ENCODE assay signal across 12 cellular contexts in the genomic region with DNA sequence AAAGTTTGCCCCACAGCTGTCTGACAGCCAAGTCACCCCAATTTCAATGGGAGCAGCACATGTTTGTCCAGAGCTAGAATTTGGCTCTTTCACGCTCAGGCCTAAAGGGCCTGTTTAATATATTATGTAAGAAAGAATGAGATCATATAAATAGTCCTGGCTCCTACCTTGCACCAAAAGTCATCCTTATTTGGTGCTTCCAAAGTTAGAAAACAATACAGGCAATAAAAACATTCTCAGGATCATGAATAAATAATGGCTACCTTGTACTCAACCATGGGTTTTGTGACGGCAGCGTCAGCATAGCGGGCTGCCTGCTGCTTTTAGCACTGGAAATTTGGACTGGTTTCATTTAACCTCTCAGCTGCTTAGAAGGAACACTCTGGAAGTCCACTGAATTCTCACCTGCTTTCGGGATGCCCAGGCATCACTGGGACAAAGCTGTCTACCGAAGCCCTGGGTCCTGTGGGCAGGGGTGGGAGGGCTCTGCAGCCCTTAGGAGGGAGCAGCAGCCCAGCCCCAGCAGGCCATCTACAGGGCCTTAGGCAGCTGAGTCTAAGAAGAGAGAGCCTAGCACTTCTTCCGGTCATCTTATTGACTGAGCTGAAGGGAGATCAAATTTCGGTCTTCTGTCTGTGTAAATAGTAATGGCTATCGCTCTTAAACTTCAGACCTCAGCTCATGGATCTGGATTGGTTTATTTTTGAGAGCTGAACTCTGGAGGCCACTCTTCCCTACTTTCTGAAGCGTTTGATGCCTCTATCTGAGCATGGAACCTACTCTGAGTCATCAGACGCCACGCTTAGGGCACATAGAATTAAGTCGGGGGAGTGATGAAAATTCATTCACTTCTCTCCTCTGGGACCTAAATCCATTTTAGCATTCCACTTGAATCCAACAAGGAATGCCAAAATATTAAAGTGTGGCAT.
DNase-seq lines count a peak whose midpoint lies in the region; ATAC-seq lines count a peak whose summit lies in the region.
"Had no signal": no experiment of that assay in that cellular context is flagged by ENCODE, and none has a peak within 500 bp of the region (broad histone marks: within the 10 kb centered on the region; RNA-seq: fewer than 3 reads in every experiment).

No MANE protein-coding gene starts in this region.

- H3K27ac ChIP-seq in HUES6 (ENCODE audit: low read depth, low read length) = 0 out of 2 replicates have a peak overlapping the region, but pooled peaks have one; percentile 19
- H3K27ac ChIP-seq in skeletal muscle tissue (ENCODE audit: low read depth, low read length) = peak overlapping the region; percentile 79
- no peak overlapping the region for H3K27ac ChIP-seq in CD4-positive, alpha-beta memory T cell (ENCODE audit: low read depth, low read length)

- no peaks in the 10 kb centered on the region for H3K36me3 Mint-ChIP-seq in CD4-positive, alpha-beta memory T cell
- H3K36me3 Mint-ChIP-seq in activated naive CD4-positive, alpha-beta T cell treated with anti-CD3 and anti-CD28 coated beads, Interleukin-2, amount 10 ng/mL, durations not matched to agents 7 days and 5 days = no peaks in the 10 kb centered on the region
- H3K36me3 Mint-ChIP-seq in T-cell = no peaks in the 10 kb centered on the region
- H3K36me3 Mint-ChIP-seq: CD4-positive, CD25-positive, alpha-beta regulatory T cell had no signal

- no peak overlapping the region for H3K27ac Mint-ChIP-seq in CD4-positive, alpha-beta memory T cell
- no peak overlapping the region for H3K27ac Mint-ChIP-seq in activated naive CD4-positive, alpha-beta T cell treated with anti-CD3 and anti-CD28 coated beads, Interleukin-2, amount 10 ng/mL, durations not matched to agents 7 days and 5 days
- H3K27ac Mint-ChIP-seq in T-cell = no peak overlapping the region
- H3K27ac Mint-ChIP-seq: CD4-positive, CD25-positive, alpha-beta regulatory T cell had no signal

- no peaks in the 10 kb centered on the region for H3K9me3 Mint-ChIP-seq in CD4-positive, alpha-beta memory T cell
- H3K9me3 Mint-ChIP-seq in activated naive CD4-positive, alpha-beta T cell treated with anti-CD3 and anti-CD28 coated beads, Interleukin-2, amount 10 ng/mL, durations not matched to agents 7 days and 5 days = no peaks in the 10 kb centered on the region
- H3K9me3 Mint-ChIP-seq in T-cell = no peaks in the 10 kb centered on the region
- H3K9me3 Mint-ChIP-seq: CD4-positive, CD25-positive, alpha-beta regulatory T cell had no signal

- H3K9me3 ChIP-seq in HUES6 (ENCODE audit: control insufficient read depth, insufficient read depth, low read depth, low read length) (no peaks in the 10 kb centered on the region), skeletal muscle tissue (ENCODE audit: control insufficient read depth in 3 of 3, low read length in 3 of 3) (no peaks in the 10 kb centered on the region)
- H3K9me3 ChIP-seq in CD4-positive, alpha-beta memory T cell (ENCODE audit: control insufficient read depth in 1 of 2, low read length in 2 of 2) = no peaks in the 10 kb centered on the region

- H3K4me1 Mint-ChIP-seq in CD4-positive, alpha-beta memory T cell = peaks cover 16 to 22% (median 20%) of the 10 kb centered on the region in 4 donors
- H3K4me1 Mint-ChIP-seq in activated naive CD4-positive, alpha-beta T cell treated with anti-CD3 and anti-CD28 coated beads, Interleukin-2, amount 10 ng/mL, durations not matched to agents 7 days and 5 days = peaks cover 33% of the 10 kb centered on the region
- peaks cover 6 to 16% (median 13%) of the 10 kb centered on the region in 3 donors for H3K4me1 Mint-ChIP-seq in T-cell

- H3K4me3 ChIP-seq in HUES6 (ENCODE audit: low read depth, low read length) (no peak overlapping the region), skeletal muscle tissue (ENCODE audit: low read length in 3 of 3) (peak overlapping the region in 2 of 3 donors; percentile 17 to 37)
- no peak overlapping the region for H3K4me3 ChIP-seq in CD4-positive, alpha-beta memory T cell (ENCODE audit: low read length in 2 of 2)

- H3K36me3 ChIP-seq in HUES6 (ENCODE audit: control insufficient read depth, insufficient read depth, low read length) (no peaks in the 10 kb centered on the region), skeletal muscle tissue (ENCODE audit: control insufficient read depth in 3 of 3, insufficient read depth in 3 of 3, low read length in 3 of 3) (no peaks in the 10 kb centered on the region)
- H3K36me3 ChIP-seq in CD4-positive, alpha-beta memory T cell (ENCODE audit: insufficient read depth, low read length) = no peaks in the 10 kb centered on the region

- CTCF ChIA-PET in CD4-positive, alpha-beta memory T cell (lab: Charles Lee; ENCODE audit: partially characterized antibody) = interaction anchor here (0.6 kb wide), 1 partner anchor 18 kb away, joined by 3 read pairs; no protein-coding TSS in a partner anchor
- CTCF ChIA-PET in activated naive CD4-positive, alpha-beta T cell treated with anti-CD3 and anti-CD28 coated beads, Interleukin-2, amount 10 ng/mL, durations not matched to agents 7 days and 5 days (lab: Charles Lee) = interaction anchor here (2.7 kb wide), 1 partner anchor 12 kb away, joined by 7 read pairs; no protein-coding TSS in a partner anchor
- CTCF ChIA-PET in T-cell (lab: Charles Lee) = no interaction called here

- DNase-seq in cerebellar cortex (ENCODE audit: low spot score) = peak; percentile 57
- DNase-seq in iPS-NIHi11 (ENCODE audit: low spot score) = peak; percentile 27
- DNase-seq in CD4-positive, alpha-beta memory T cell = no peak
- no peak for DNase-seq in activated naive CD4-positive, alpha-beta T cell treated with anti-CD3 and anti-CD28 coated beads, Interleukin-2, amount 10 ng/mL, durations not matched to agents 7 days and 5 days
- DNase-seq in T-cell = no peak
- DNase-seq: NCI-H2227 treated with DMSO at 0.1 percent for 48 hours; stimulated activated CD4-positive, alpha-beta T cell treated with anti-CD3 and anti-CD28 coated beads, Interleukin-2, amount 100 ng/mL, for 24 hours; SW 1271 had no signal

- POLR2A ChIA-PET in CD4-positive, alpha-beta memory T cell (lab: Charles Lee; ENCODE audit: partially characterized antibody) = no interaction called here
- POLR2A ChIA-PET in T-cell (lab: Charles Lee) = no interaction called here

- H3K27me3 Mint-ChIP-seq in CD4-positive, alpha-beta memory T cell = peaks cover 1 to 2% of the 10 kb centered on the region in 2 donors
- H3K27me3 Mint-ChIP-seq in activated naive CD4-positive, alpha-beta T cell treated with anti-CD3 and anti-CD28 coated beads, Interleukin-2, amount 10 ng/mL, durations not matched to agents 7 days and 5 days = peaks cover 13% of the 10 kb centered on the region
- peaks cover 3 to 6% of the 10 kb centered on the region in 2 donors for H3K27me3 Mint-ChIP-seq in T-cell

- H3K4me1 ChIP-seq in HUES6 (ENCODE audit: control insufficient read depth, insufficient read depth, low read length) = peaks cover 74% of the 10 kb centered on the region
- H3K4me1 ChIP-seq in skeletal muscle tissue (ENCODE audit: control insufficient read depth in 3 of 3, insufficient read depth in 3 of 3, low read length in 3 of 3) = peaks cover 80 to 90% (median 86%) of the 10 kb centered on the region in 3 donors
- H3K4me1 ChIP-seq in CD4-positive, alpha-beta memory T cell (ENCODE audit: insufficient read depth, low read length) = peaks cover 17% of the 10 kb centered on the region

- intact Hi-C loops in CD4-positive, alpha-beta memory T cell (cut with micrococcal nuclease) = no loop called here

- H3K9ac ChIP-seq in HUES6 (ENCODE audit: low read length) (no peak overlapping the region), skeletal muscle tissue (ENCODE audit: low read depth in 1 of 3, low read length in 3 of 3) (peak overlapping the region; percentile 8 to 64 (median 36))

- ATAC-seq in GM18517 (IDR thresholded peaks at IDR 0.05; ENCODE audit: unreplicated experiment) (no peak), T-cell (replicated peaks in 1 of 4) (no peak)

- H3K4me3 Mint-ChIP-seq in CD4-positive, alpha-beta memory T cell = no peak overlapping the region
- no peak overlapping the region for H3K4me3 Mint-ChIP-seq in activated naive CD4-positive, alpha-beta T cell treated with anti-CD3 and anti-CD28 coated beads, Interleukin-2, amount 10 ng/mL, durations not matched to agents 7 days and 5 days
- H3K4me3 Mint-ChIP-seq in T-cell = no peak overlapping the region
- H3K4me3 Mint-ChIP-seq: CD4-positive, CD25-positive, alpha-beta regulatory T cell had no signal

- H3K27me3 ChIP-seq in HUES6 (ENCODE audit: control insufficient read depth, insufficient read depth, low read length) (no peaks in the 10 kb centered on the region), skeletal muscle tissue (ENCODE audit: control insufficient read depth in 3 of 3, insufficient read depth in 3 of 3, low read length in 3 of 3) (no peaks in the 10 kb centered on the region)
- H3K27me3 ChIP-seq in CD4-positive, alpha-beta memory T cell (ENCODE audit: insufficient read depth, low read length) = no peaks in the 10 kb centered on the region

Comparison
In these comparisons a context has a peak if more than half of its experiments do, and no peak if none do; other contexts are left out.
1. H3K4me3 ChIP-seq: peak in skeletal muscle tissue (2 of 3); none in HUES6 (single experiment) and CD4-positive, alpha-beta memory T cell (0 of 2).
2. DNase-seq: peak in cerebellar cortex (single experiment) and iPS-NIHi11 (single experiment); none in CD4-positive, alpha-beta memory T cell (0 of 5), activated naive CD4-positive, alpha-beta T cell treated with anti-CD3 and anti-CD28 coated beads, Interleukin-2, amount 10 ng/mL, durations not matched to agents 7 days and 5 days (single experiment) and T-cell (0 of 34).
3. CTCF ChIA-PET loops: an anchor here in CD4-positive, alpha-beta memory T cell (0.6 kb wide) and activated naive CD4-positive, alpha-beta T cell treated with anti-CD3 and anti-CD28 coated beads, Interleukin-2, amount 10 ng/mL, durations not matched to agents 7 days and 5 days (2.7 kb wide); none called in T-cell.